In the genomic region with DNA sequence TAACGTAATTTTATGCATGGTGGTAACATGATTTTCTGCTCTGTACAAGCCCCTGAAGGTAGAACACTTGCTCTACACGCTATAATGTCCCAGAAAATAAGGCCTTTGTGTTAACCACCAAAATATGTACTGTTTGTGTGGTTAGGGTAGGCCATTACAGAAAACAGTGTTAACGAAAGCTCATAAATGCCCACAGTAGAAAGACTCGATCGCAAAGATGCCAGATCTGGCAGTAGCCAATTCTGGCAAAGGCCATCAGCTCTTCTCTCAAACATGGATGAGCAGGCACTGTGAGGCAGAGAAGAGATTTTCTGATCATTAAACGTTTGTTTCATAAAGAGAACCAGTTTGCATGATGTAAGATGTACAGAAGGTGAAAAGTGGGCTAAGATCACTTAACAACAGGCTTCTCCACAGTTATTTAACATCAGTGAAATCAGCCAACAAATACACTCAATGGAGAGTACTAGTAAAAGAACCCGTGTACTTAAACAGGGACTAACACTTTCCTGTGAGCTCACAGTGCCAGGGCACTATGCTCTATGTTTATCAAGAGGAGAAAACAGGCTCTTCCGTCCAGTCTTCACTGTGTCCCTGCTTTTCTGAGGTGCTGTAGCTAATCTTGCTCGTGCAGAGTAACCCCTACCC, we compare ENCODE assay signal across 1 cellular context.
TF ChIP-seq lines count a peak whose summit lies in the region.

No MANE protein-coding gene starts in this region.

TF ChIP-seq in K562, 482 proteins besides CTCF, POLR2A, EP300 and RAD21 (continued from another document):
- TF ChIP-seq E2F8 (IDR thresholded peaks at IDR 0.05; ENCODE audit: low read depth, partially characterized antibody) (no peak), ZNF696 (CRISPR knock-in tag; conservative IDR thresholded peaks at IDR 0.05) (no peak), CAMTA2 (CRISPR knock-in tag; conservative IDR thresholded peaks at IDR 0.05) (no peak), BCL6 (CRISPR knock-in tag; IDR thresholded peaks at IDR 0.05) (no peak)
